ENCODE assay signal across 8 cellular contexts in genomic region chr12:94149781-94150482, GRCh38. TPM values are rescaled to one million over a fixed set of nuclear protein-coding genes. Genes with fewer than 3 reads are reported as not detected.
DNase-seq lines count a peak whose midpoint lies in the region; ATAC-seq and TF ChIP-seq lines count a peak whose summit lies in the region.

No MANE protein-coding gene starts in this region.

- peak overlapping the region; percentile 87 to 99 (median 95) for H3K4me3 Mint-ChIP-seq in CD8-positive, alpha-beta memory T cell
- H3K4me3 Mint-ChIP-seq in brain, result peak overlapping the region; percentile 92 to 97 (median 95)

- peaks cover 0 to 6% (median 2%) of the 10 kb centered on the region in 3 donors for H3K36me3 Mint-ChIP-seq in CD8-positive, alpha-beta memory T cell
- peaks cover 4% of the 10 kb centered on the region for H3K36me3 Mint-ChIP-seq in brain

- no peak for TF ChIP-seq EP300 in stomach (IDR thresholded peaks at IDR 0.05)

- H3K9me3 Mint-ChIP-seq in CD8-positive, alpha-beta memory T cell, result no peaks in the 10 kb centered on the region
- no peaks in the 10 kb centered on the region for H3K9me3 Mint-ChIP-seq in brain

- intact Hi-C loops in left lung (cut with DNase I), result loop anchor here (5.0 to 10.0 kb wide), 3 partner anchors 285 to 382 kb away; no protein-coding TSS in a partner anchor
- intact Hi-C loops in stomach (cut with DNase I; ENCODE audit: low total_unique reads), result loop anchor here (10.0 kb wide), 1 partner anchor 285 kb away; no protein-coding TSS in a partner anchor

- POLR2A ChIA-PET in CD8-positive, alpha-beta memory T cell (lab: Charles Lee), result interaction anchor here (0.5 to 2.9 kb wide), 5 partner anchors 55 to 113 kb away, joined by 3 to 20 read pairs (median 3); no protein-coding TSS in a partner anchor

- H3K4me3 ChIP-seq in CD8-positive, alpha-beta memory T cell (ENCODE audit: low read length), result peak overlapping the region; percentile 65
- H3K4me3 ChIP-seq in NB4 (ENCODE audit: low read depth, low read length) (peak overlapping the region; percentile 37), left lung (peak overlapping the region; percentile 50 to 75), stomach (peak overlapping the region; percentile 53 to 74 (median 60))

- no peaks in the 10 kb centered on the region for H3K27me3 ChIP-seq in CD8-positive, alpha-beta memory T cell (ENCODE audit: insufficient read depth, low read length, poor library complexity, severe bottlenecking)
- peaks cover 0 to 32% of the 10 kb centered on the region in 2 donors for H3K27me3 ChIP-seq in left lung
- peaks cover 9 to 75% (median 49%) of the 10 kb centered on the region in 3 donors for H3K27me3 ChIP-seq in stomach

- H3K27ac Mint-ChIP-seq in CD8-positive, alpha-beta memory T cell, result peak overlapping the region in 5 of 8 donors; percentile 31 to 87 (median 73)
- H3K27ac Mint-ChIP-seq in brain, result peak overlapping the region; percentile 75 to 97 (median 88)

- TF ChIP-seq POLR2A in NB4 (IDR thresholded peaks at IDR 0.05; ENCODE audit: extremely low read depth, insufficient read length) (no peak), stomach (IDR thresholded peaks at IDR 0.05) (no peak)

- H3K36me3 ChIP-seq in CD8-positive, alpha-beta memory T cell (ENCODE audit: insufficient read depth, low read length), result no peaks in the 10 kb centered on the region
- H3K36me3 ChIP-seq in left lung, result no peaks in the 10 kb centered on the region
- no peaks in the 10 kb centered on the region for H3K36me3 ChIP-seq in stomach

- DNase-seq in CD8-positive, alpha-beta memory T cell, result peak in 2 of 5 donors; percentile 11 to 13
- peak; percentile 57 for DNase-seq in NB4 (ENCODE audit: low read depth)
- DNase-seq in left lung, result peak; percentile 61 to 87
- peak; percentile 28 for DNase-seq in stomach
- DNase-seq in kidney tubule cell (ENCODE audit: low spot score), result no peak
- no peak for DNase-seq in glomerular visceral epithelial cell (ENCODE audit: extremely low spot score)

- CTCF ChIA-PET in CD8-positive, alpha-beta memory T cell (lab: Charles Lee), result interaction anchor here (1.0 to 2.4 kb wide), 10 partner anchors 8 to 284 kb away, joined by 3 to 10 read pairs (median 4); no protein-coding TSS in a partner anchor

- no peaks in the 10 kb centered on the region for H3K9me3 ChIP-seq in CD8-positive, alpha-beta memory T cell (ENCODE audit: low read length)
- H3K9me3 ChIP-seq in left lung (no peaks in the 10 kb centered on the region), stomach (no peaks in the 10 kb centered on the region)

- peak; percentile 4 for ATAC-seq in GM19467 (IDR thresholded peaks at IDR 0.05; ENCODE audit: unreplicated experiment)
- peak; percentile 47 for ATAC-seq in left lung

- no peak overlapping the region for H3K27ac ChIP-seq in CD8-positive, alpha-beta memory T cell (ENCODE audit: low read depth, low read length)
- H3K27ac ChIP-seq in left lung, result peak overlapping the region; percentile 39 to 88
- peak overlapping the region in 4 of 5 donors; percentile 13 to 78 (median 74) for H3K27ac ChIP-seq in stomach

- TF ChIP-seq CTCF in NB4 (IDR thresholded peaks at IDR 0.05; ENCODE audit: low read depth, low read length), result no peak
- no peak for TF ChIP-seq CTCF in brain (conservative IDR thresholded peaks at IDR 0.05)
- TF ChIP-seq CTCF in left lung (IDR thresholded peaks at IDR 0.05), result no peak
- TF ChIP-seq CTCF in stomach (IDR thresholded peaks at IDR 0.05), result no peak

- H3K4me1 Mint-ChIP-seq in CD8-positive, alpha-beta memory T cell, result peaks cover 32 to 48% (median 35%) of the 10 kb centered on the region in 3 donors
- peaks cover 64% of the 10 kb centered on the region for H3K4me1 Mint-ChIP-seq in brain

- H3K4me1 ChIP-seq in CD8-positive, alpha-beta memory T cell (ENCODE audit: insufficient read depth, low read length), result peaks cover 22% of the 10 kb centered on the region
- peaks cover 8 to 50% of the 10 kb centered on the region in 2 donors for H3K4me1 ChIP-seq in left lung
- H3K4me1 ChIP-seq in stomach, result peaks cover 23 to 57% (median 40%) of the 10 kb centered on the region in 4 donors

- H3K27me3 Mint-ChIP-seq in CD8-positive, alpha-beta memory T cell, result peaks cover 0 to 3% of the 10 kb centered on the region in 2 donors
- H3K27me3 Mint-ChIP-seq in brain, result peaks cover 14% of the 10 kb centered on the region

- 1 to 3% (median 2%) methylated on average over 24 to 58 of the region's 58 CpGs for WGBS in stomach, 5 donors

RNA-seq across cellular contexts. Expression of gene PLXNC1, which starts 1.6 kb away (rescaled TPM):
- total RNA-seq in CD8-positive, alpha-beta memory T cell, result 1 to 10 TPM; 5.0 to 5.6 TPM
- 8.1 TPM for polyA plus RNA-seq in CD8-positive, alpha-beta memory T cell
- polyA plus RNA-seq in brain (ENCODE audit: insufficient read depth, low read depth, low replicate concordance) (2.2 TPM), stomach (1 to 10 TPM in 1 of 3 donors, under 1 TPM in 2; 0.40 to 1.2 (median 0.46) TPM)
- total RNA-seq in left lung (10 to 100 TPM; 14.5 to 55.9 TPM), stomach (10 to 100 TPM in 1 of 5 donors, 1 to 10 TPM in 3, under 1 TPM in 1; 0.89 to 16.5 (median 6.2) TPM)

Comparison
In these comparisons a context has a peak if more than half of its experiments do, and no peak if none do; other contexts are left out.
1. DNase-seq: peak in NB4 (single experiment), left lung (2 of 2) and stomach (single experiment); none in kidney tubule cell (single experiment) and glomerular visceral epithelial cell (single experiment).
2. Peak in every context shown above with its lines, with median percentiles within 50 percentile points of each other: H3K4me3 ChIP-seq.